2 cellular contexts compared by ENCODE assay signal in genomic region chr6:116413357-116413756, GRCh38.
A peak's percentile ranks its signal among the peaks of the same experiment; 100 is the strongest.
TF ChIP-seq lines count a peak whose summit lies in the region.

No MANE protein-coding gene starts in this region.

TF ChIP-seq in GM23338, 12 proteins besides CTCF, POLR2A, EP300 and RAD21 (continued from another document):
- TF ChIP-seq REST (IDR thresholded peaks at IDR 0.05; ENCODE audit: unreplicated experiment) (no peak), NANOG (IDR thresholded peaks at IDR 0.05; ENCODE audit: borderline replicate concordance) (no peak), POLR2AphosphoS5 (IDR thresholded peaks at IDR 0.05; ENCODE audit: low read depth) (no peak), ZNF462 (CRISPR knock-in tag; IDR thresholded peaks at IDR 0.05) (no peak), ZNF114 (CRISPR knock-in tag; IDR thresholded peaks at IDR 0.05) (no peak), ETS1 (IDR thresholded peaks at IDR 0.05) (no peak), ZNF331 (CRISPR knock-in tag; IDR thresholded peaks at IDR 0.05; ENCODE audit: low read depth) (no peak), EZH2phosphoT487 (IDR thresholded peaks at IDR 0.05; ENCODE audit: unreplicated experiment) (no peak), CREB1 (CRISPR knock-in tag; IDR thresholded peaks at IDR 0.05; ENCODE audit: low read depth) (no peak)

TF ChIP-seq in SK-N-SH, 30 proteins besides CTCF, POLR2A, EP300 and RAD21 (continued from another document):
- TF ChIP-seq PBX3 (IDR thresholded peaks at IDR 0.05), result peak; percentile 31; the same call in 1 of the 2 replicates
- no peak for TF ChIP-seq EZH2phosphoT487 (IDR thresholded peaks at IDR 0.05; ENCODE audit: borderline replicate concordance, low read depth)
- TF ChIP-seq NRF1 (IDR thresholded peaks at IDR 0.05; ENCODE audit: low read depth, low read length), result no peak
- TF ChIP-seq CHD2 (IDR thresholded peaks at IDR 0.05; ENCODE audit: low read length, partially characterized antibody), result no peak
